In the genomic region with DNA sequence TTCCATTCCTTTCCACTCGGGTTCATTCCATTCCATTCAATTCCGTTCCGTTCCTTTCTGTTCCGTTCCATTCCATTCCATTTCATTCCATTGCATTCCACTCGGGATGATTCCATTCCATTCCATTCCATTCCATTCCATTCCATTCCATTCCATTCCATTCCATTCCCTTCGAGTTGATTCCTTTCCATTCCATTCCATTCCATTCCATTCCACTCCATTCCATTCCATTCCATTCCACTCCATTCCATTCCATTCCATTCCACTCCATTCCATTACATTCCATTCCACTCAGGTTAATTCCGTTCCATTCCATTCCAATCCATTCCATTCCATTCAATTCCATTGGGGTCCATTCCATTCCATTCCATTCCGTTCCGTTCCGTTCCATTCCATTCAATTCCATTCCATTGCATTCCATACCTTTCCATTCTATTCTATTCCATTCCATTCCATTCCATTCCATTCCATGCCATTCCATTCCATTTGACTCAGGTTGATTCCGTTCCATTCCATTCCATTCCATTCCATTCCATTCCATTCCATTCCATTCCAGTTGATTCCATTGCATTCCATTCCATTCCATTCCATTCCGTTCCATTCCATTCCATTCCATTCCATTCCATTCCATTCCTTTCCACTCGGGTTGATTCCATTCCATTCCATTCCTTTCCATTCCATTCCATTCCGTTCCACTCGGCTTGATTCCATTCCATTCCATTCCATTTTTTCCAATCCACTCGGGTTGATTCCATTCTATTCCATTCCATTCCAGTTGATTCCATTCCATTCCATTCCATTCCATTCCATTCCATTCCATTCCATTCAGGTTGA, we compare ENCODE assay signal across 8 cellular contexts.
DNase-seq lines count a peak whose midpoint lies in the region; ATAC-seq and TF ChIP-seq lines count a peak whose summit lies in the region.
"Not testable (repeated sequence)": the region's sequence is repeated elsewhere in the genome, so short reads cannot be mapped to it uniquely, and the experiment has no call there.

No MANE protein-coding gene starts in this region.

- not testable (repeated sequence) for H4K20me1 ChIP-seq in BLaER1; Karpas-422 (ENCODE audit: insufficient read depth, low read depth, low read length); neural progenitor cell (ENCODE audit: low read depth)

- H2AFZ ChIP-seq in Karpas-422 (ENCODE audit: low read length); neural progenitor cell (replicated peaks): not testable (repeated sequence)

- peaks cover 67% of the 10 kb centered on the region for H3K9me3 Mint-ChIP-seq in neural progenitor cell

- H3F3A ChIP-seq in neural progenitor cell (ENCODE audit: low read depth) = not testable (repeated sequence)

- not testable (repeated sequence) for H3K4me1 Mint-ChIP-seq in neural progenitor cell

- H3K27ac Mint-ChIP-seq in neural progenitor cell = not testable (repeated sequence)

- H3K27ac ChIP-seq in BLaER1; Karpas-422 (ENCODE audit: low read length); neural progenitor cell: not testable (repeated sequence)

- H3K4me2 ChIP-seq in BLaER1; Karpas-422 (ENCODE audit: low read depth, low read length, poor library complexity, severe bottlenecking); neural progenitor cell: not testable (repeated sequence)

- H3K4me1 ChIP-seq in BLaER1; Karpas-422 (ENCODE audit: low read length); neural progenitor cell: not testable (repeated sequence)

- intact Hi-C loops in left cardiac atrium (cut with DNase I) = not testable (repeated sequence)

- not testable (repeated sequence) for TF ChIP-seq CTCF in neural progenitor cell (IDR thresholded peaks at IDR 0.05)

- not testable (repeated sequence) for H3K36me3 ChIP-seq in BLaER1; Karpas-422 (ENCODE audit: insufficient read depth, low read length); neural progenitor cell

- DNase-seq in H4 (ENCODE audit: low spot score) = peak; percentile 32
- peak; percentile 40 for DNase-seq in Karpas-422
- DNase-seq in astrocyte of the hippocampus (ENCODE audit: low read depth, low spot score) = peak; percentile 26
- not testable (repeated sequence) for DNase-seq in left cardiac atrium
- peak; percentile 25 for DNase-seq in neural progenitor cell (ENCODE audit: low spot score)

- H3K9ac ChIP-seq in BLaER1; Karpas-422 (ENCODE audit: low read length); neural progenitor cell: not testable (repeated sequence)

- H3K9me2 ChIP-seq in Karpas-422 (replicated peaks; ENCODE audit: insufficient read depth, low read length) = not testable (repeated sequence)

- not testable (repeated sequence) for H3K27me3 ChIP-seq in BLaER1; Karpas-422 (ENCODE audit: low read length); neural progenitor cell

- not testable (repeated sequence) for H3K79me2 ChIP-seq in Karpas-422 (ENCODE audit: low read length); neural progenitor cell (ENCODE audit: low read depth)

- H3K27me3 Mint-ChIP-seq in neural progenitor cell (ENCODE audit: insufficient read depth, low read depth) = peaks cover 19% of the 10 kb centered on the region

- peaks cover 74% of the 10 kb centered on the region for H3K9me3 ChIP-seq in BLaER1
- peaks cover 28% of the 10 kb centered on the region for H3K9me3 ChIP-seq in Karpas-422 (ENCODE audit: low read length)
- H3K9me3 ChIP-seq in neural progenitor cell (ENCODE audit: low read depth) = peaks cover 17% of the 10 kb centered on the region

- ATAC-seq in GM19328 (IDR thresholded peaks at IDR 0.05; ENCODE audit: unreplicated experiment) (peak; percentile 45), HG03095 (IDR thresholded peaks at IDR 0.05; ENCODE audit: unreplicated experiment) (peak; percentile 56), left cardiac atrium (peak; percentile 74 to 85)

- peak overlapping the region; percentile 4 for H3K4me3 Mint-ChIP-seq in neural progenitor cell

- peak overlapping the region; percentile 43; the same call in 1 of the 2 replicates for H3K4me3 ChIP-seq in BLaER1
- peak overlapping the region; percentile 6; the same call in 1 of the 2 replicates for H3K4me3 ChIP-seq in Karpas-422 (ENCODE audit: low read length)
- not testable (repeated sequence) for H3K4me3 ChIP-seq in neural progenitor cell

- peaks cover 14% of the 10 kb centered on the region for H3K36me3 Mint-ChIP-seq in neural progenitor cell
